1 cellular context compared by ENCODE assay signal in the genomic region with DNA sequence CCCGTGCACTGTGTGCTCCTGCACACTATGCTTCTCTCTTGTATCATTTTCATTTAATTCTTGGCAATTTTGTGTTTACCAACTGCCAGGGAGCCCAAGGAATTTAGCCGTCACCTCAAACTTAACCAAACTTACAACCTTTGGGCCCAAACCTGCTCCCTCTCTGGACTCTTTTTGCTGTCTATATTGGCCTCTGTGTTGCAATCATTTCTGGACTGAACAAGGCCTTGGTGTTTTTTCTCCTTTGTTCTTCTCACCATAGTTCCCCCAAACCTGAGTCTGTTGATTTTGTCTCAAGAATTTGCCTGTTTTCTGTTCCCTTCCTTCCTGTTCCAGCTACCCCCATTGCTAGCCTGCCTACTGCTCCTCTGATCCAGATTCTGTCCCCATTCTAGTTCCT.
TF ChIP-seq lines count a peak whose summit lies in the region.

No MANE protein-coding gene starts in this region.

TF ChIP-seq in HepG2, 621 proteins besides CTCF, POLR2A, EP300 and RAD21 (continued from another document and continues in another):
- TF ChIP-seq AKNA (CRISPR knock-in tag; IDR thresholded peaks at IDR 0.05; ENCODE audit: borderline replicate concordance): no peak
- no peak for TF ChIP-seq MEF2D (CRISPR knock-in tag; IDR thresholded peaks at IDR 0.05)
- TF ChIP-seq ZNF580 (CRISPR knock-in tag; IDR thresholded peaks at IDR 0.05; ENCODE audit: borderline replicate concordance, low read depth): peak; percentile 45; the same call in 1 of the 2 replicates
- no peak for TF ChIP-seq THAP7 (CRISPR knock-in tag; IDR thresholded peaks at IDR 0.05)
- no peak for TF ChIP-seq REL (CRISPR knock-in tag; conservative IDR thresholded peaks at IDR 0.05)
- TF ChIP-seq RCOR2 (CRISPR knock-in tag; IDR thresholded peaks at IDR 0.05): peak; percentile 81
- no peak for TF ChIP-seq CBFB (CRISPR knock-in tag; IDR thresholded peaks at IDR 0.05)
- no peak for TF ChIP-seq ZNF280D (CRISPR knock-in tag; IDR thresholded peaks at IDR 0.05)
- TF ChIP-seq ETV6 (CRISPR knock-in tag; conservative IDR thresholded peaks at IDR 0.05): no peak
- 0 out of 2 replicates have a peak, but pooled peaks have one; percentile 20 for TF ChIP-seq ZNF574 (CRISPR knock-in tag; IDR thresholded peaks at IDR 0.05)
- no peak for TF ChIP-seq DNMT1 (CRISPR knock-in tag; IDR thresholded peaks at IDR 0.05)
- TF ChIP-seq SIN3A (IDR thresholded peaks at IDR 0.05; ENCODE audit: borderline replicate concordance, low read depth, low read length): no peak
- TF ChIP-seq HCFC1 (IDR thresholded peaks at IDR 0.05; ENCODE audit: low read depth, low read length): no peak
- no peak for TF ChIP-seq POLR2AphosphoS2 (IDR thresholded peaks at IDR 0.05; ENCODE audit: low read depth, low read length)
- no peak for TF ChIP-seq KDM3A (CRISPR knock-in tag; IDR thresholded peaks at IDR 0.05; ENCODE audit: low read depth)
- TF ChIP-seq JARID2 (CRISPR knock-in tag; IDR thresholded peaks at IDR 0.05; ENCODE audit: insufficient replicate concordance): no peak
- no peak for TF ChIP-seq ZNF124 (CRISPR knock-in tag; IDR thresholded peaks at IDR 0.05)
- no peak for TF ChIP-seq ZNF7 (CRISPR knock-in tag; IDR thresholded peaks at IDR 0.05)
- peak; percentile 56; the same call in 1 of the 2 replicates for TF ChIP-seq HDAC2 (CRISPR knock-in tag; IDR thresholded peaks at IDR 0.05)
- TF ChIP-seq WIZ (CRISPR knock-in tag; IDR thresholded peaks at IDR 0.05): no peak
- TF ChIP-seq ZNF597 (CRISPR knock-in tag; IDR thresholded peaks at IDR 0.05): no peak
- TF ChIP-seq STAG1 (CRISPR knock-in tag; IDR thresholded peaks at IDR 0.05): no peak
- peak; percentile 82 for TF ChIP-seq HNF4A (CRISPR knock-in tag; IDR thresholded peaks at IDR 0.05)
- TF ChIP-seq ZNF547 (CRISPR knock-in tag; IDR thresholded peaks at IDR 0.05): no peak
- TF ChIP-seq, protein P1, sequence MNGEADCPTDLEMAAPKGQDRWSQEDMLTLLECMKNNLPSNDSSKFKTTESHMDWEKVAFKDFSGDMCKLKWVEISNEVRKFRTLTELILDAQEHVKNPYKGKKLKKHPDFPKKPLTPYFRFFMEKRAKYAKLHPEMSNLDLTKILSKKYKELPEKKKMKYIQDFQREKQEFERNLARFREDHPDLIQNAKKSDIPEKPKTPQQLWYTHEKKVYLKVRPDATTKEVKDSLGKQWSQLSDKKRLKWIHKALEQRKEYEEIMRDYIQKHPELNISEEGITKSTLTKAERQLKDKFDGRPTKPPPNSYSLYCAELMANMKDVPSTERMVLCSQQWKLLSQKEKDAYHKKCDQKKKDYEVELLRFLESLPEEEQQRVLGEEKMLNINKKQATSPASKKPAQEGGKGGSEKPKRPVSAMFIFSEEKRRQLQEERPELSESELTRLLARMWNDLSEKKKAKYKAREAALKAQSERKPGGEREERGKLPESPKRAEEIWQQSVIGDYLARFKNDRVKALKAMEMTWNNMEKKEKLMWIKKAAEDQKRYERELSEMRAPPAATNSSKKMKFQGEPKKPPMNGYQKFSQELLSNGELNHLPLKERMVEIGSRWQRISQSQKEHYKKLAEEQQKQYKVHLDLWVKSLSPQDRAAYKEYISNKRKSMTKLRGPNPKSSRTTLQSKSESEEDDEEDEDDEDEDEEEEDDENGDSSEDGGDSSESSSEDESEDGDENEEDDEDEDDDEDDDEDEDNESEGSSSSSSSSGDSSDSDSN (CRISPR knock-in tag; IDR thresholded peaks at IDR 0.05): 0 out of 2 replicates have a peak, but pooled peaks have one; percentile 18
- TF ChIP-seq HMGA1 (CRISPR knock-in tag; conservative IDR thresholded peaks at IDR 0.05): no peak
- TF ChIP-seq ZBTB7B (CRISPR knock-in tag; IDR thresholded peaks at IDR 0.05): peak; percentile 72; the same call in 1 of the 2 replicates
- TF ChIP-seq ZNF619 (CRISPR knock-in tag; IDR thresholded peaks at IDR 0.05): no peak
- TF ChIP-seq DPF2 (CRISPR knock-in tag; IDR thresholded peaks at IDR 0.05; ENCODE audit: borderline replicate concordance, low read depth): no peak
- no peak for TF ChIP-seq NFE2L1 (CRISPR knock-in tag; IDR thresholded peaks at IDR 0.05; ENCODE audit: borderline replicate concordance)
- no peak for TF ChIP-seq ZNF773 (CRISPR knock-in tag; IDR thresholded peaks at IDR 0.05; ENCODE audit: borderline replicate concordance)
- no peak for TF ChIP-seq ZNF839 (CRISPR knock-in tag; IDR thresholded peaks at IDR 0.05; ENCODE audit: borderline replicate concordance)
- no peak for TF ChIP-seq ZFP62 (CRISPR knock-in tag; IDR thresholded peaks at IDR 0.05)
- TF ChIP-seq ZSCAN9 (CRISPR knock-in tag; IDR thresholded peaks at IDR 0.05; ENCODE audit: borderline replicate concordance): no peak
- no peak for TF ChIP-seq THRA (CRISPR knock-in tag; IDR thresholded peaks at IDR 0.05; ENCODE audit: borderline replicate concordance)
- no peak for TF ChIP-seq ZNF792 (CRISPR knock-in tag; IDR thresholded peaks at IDR 0.05)
- no peak for TF ChIP-seq PITX1 (CRISPR knock-in tag; IDR thresholded peaks at IDR 0.05)
- TF ChIP-seq DZIP1 (CRISPR knock-in tag; IDR thresholded peaks at IDR 0.05): no peak
- TF ChIP-seq NR2F2 (IDR thresholded peaks at IDR 0.05; ENCODE audit: borderline replicate concordance, low read depth): peak; percentile 46; the same call in 1 of the 2 replicates
- TF ChIP-seq TCF12 (IDR thresholded peaks at IDR 0.05): no peak
- no peak for TF ChIP-seq TCF12 (CRISPR knock-in tag; IDR thresholded peaks at IDR 0.05)
- TF ChIP-seq HOXA3 (CRISPR knock-in tag; IDR thresholded peaks at IDR 0.05): peak; percentile 29; the same call in 1 of the 2 replicates
- TF ChIP-seq CBX2 (IDR thresholded peaks at IDR 0.05; ENCODE audit: low read depth, low read length): no peak
- no peak for TF ChIP-seq CBX2 (CRISPR knock-in tag; IDR thresholded peaks at IDR 0.05; ENCODE audit: low read depth)
